In genomic region chr18:72470391-72470790, GRCh38 we compare ENCODE assay signal across 27 cellular contexts.
"Had no signal": no experiment of that assay in that cellular context is flagged by ENCODE, and none has a peak within 500 bp of the region (broad histone marks: within the 10 kb centered on the region; RNA-seq: fewer than 3 reads in every experiment).

No MANE protein-coding gene starts in this region.

- H3K4me1 Mint-ChIP-seq: activated CD4-positive, alpha-beta T cell treated with anti-CD3 and anti-CD28 coated beads, Interleukin-2, amount 10 ng/mL, durations not matched to agents 24 days and 14 days; activated naive CD4-positive, alpha-beta T cell treated with anti-CD3 and anti-CD28 coated beads, Interleukin-2, amount 10 ng/mL, durations not matched to agents 7 days and 5 days; central memory CD8-positive, alpha-beta T cell; nephron; stimulated activated naive CD8-positive, alpha-beta T cell treated with anti-CD3 and anti-CD28 coated beads, Interleukin-15, amount 100 ng/mL, for 72 hours had no signal

- ATAC-seq: activated CD4-positive, CD25-positive, alpha-beta regulatory T cell treated with anti-CD3 and anti-CD28 coated beads, Interleukin-2, amount 50 U/mL, for 24 hours; left colon; right lobe of liver; stimulated activated naive CD8-positive, alpha-beta T cell treated with anti-CD3 and anti-CD28 coated beads, Interleukin-15, amount 100 ng/mL, for 72 hours; upper lobe of right lung had no signal

- H3K27me3 ChIP-seq: right lobe of liver, thyroid gland, upper lobe of right lung had no signal

- H3K27ac ChIP-seq: right lobe of liver, skin epidermis, thyroid gland, upper lobe of right lung, WERI-Rb-1 had no signal

- H3K36me3 ChIP-seq: right lobe of liver, thyroid gland, upper lobe of right lung, WERI-Rb-1 had no signal

- H3K9me3 Mint-ChIP-seq: activated CD4-positive, alpha-beta T cell treated with anti-CD3 and anti-CD28 coated beads, Interleukin-2, amount 10 ng/mL, durations not matched to agents 24 days and 14 days; nephron; stimulated activated naive CD8-positive, alpha-beta T cell treated with anti-CD3 and anti-CD28 coated beads, Interleukin-15, amount 100 ng/mL, for 72 hours; T-helper 1 cell treated with Interleukin-12 subunit alpha and Interleukin-12 subunit beta and Interleukin-4 antibody, amounts not matched to agents 30 μg/mL and 1 μg/mL, for 36 hours had no signal

- H3K27ac Mint-ChIP-seq: activated CD4-positive, alpha-beta memory T cell treated with anti-CD3 and anti-CD28 coated beads for 36 hours; activated CD4-positive, alpha-beta T cell treated with anti-CD3 and anti-CD28 coated beads, Interleukin-2, amount 10 ng/mL, durations not matched to agents 24 days and 14 days; activated naive CD4-positive, alpha-beta T cell treated with anti-CD3 and anti-CD28 coated beads, Interleukin-2, amount 10 ng/mL, durations not matched to agents 7 days and 5 days; activated T-cell treated with anti-CD3 and anti-CD28 coated beads, Interleukin-2, amount 50 U/mL, for 24 hours; nephron; stimulated activated naive CD8-positive, alpha-beta T cell treated with anti-CD3 and anti-CD28 coated beads, Interleukin-15, amount 100 ng/mL, for 72 hours; T-helper 1 cell treated with Interleukin-12 subunit alpha and Interleukin-12 subunit beta and Interleukin-4 antibody, amounts not matched to agents 30 μg/mL and 1 μg/mL, for 36 hours had no signal

- H3K9me3 ChIP-seq: right lobe of liver, thyroid gland, upper lobe of right lung had no signal

- H3K4me1 ChIP-seq: right lobe of liver, thyroid gland, upper lobe of right lung had no signal

- H3K36me3 Mint-ChIP-seq: activated CD4-positive, alpha-beta memory T cell treated with anti-CD3 and anti-CD28 coated beads for 36 hours; activated naive CD4-positive, alpha-beta T cell treated with anti-CD3 and anti-CD28 coated beads, Interleukin-2, amount 10 ng/mL, durations not matched to agents 7 days and 5 days had no signal

- H3K4me3 Mint-ChIP-seq: activated CD4-positive, alpha-beta memory T cell treated with anti-CD3 and anti-CD28 coated beads for 36 hours; activated CD4-positive, alpha-beta T cell treated with anti-CD3 and anti-CD28 coated beads, Interleukin-2, amount 10 ng/mL, durations not matched to agents 24 days and 14 days; activated naive CD4-positive, alpha-beta T cell treated with anti-CD3 and anti-CD28 coated beads, Interleukin-2, amount 10 ng/mL, durations not matched to agents 7 days and 5 days; activated T-cell treated with anti-CD3 and anti-CD28 coated beads, Interleukin-2, amount 50 U/mL, for 24 hours; central memory CD8-positive, alpha-beta T cell; nephron; stimulated activated naive CD8-positive, alpha-beta T cell treated with anti-CD3 and anti-CD28 coated beads, Interleukin-15, amount 100 ng/mL, for 72 hours; T-helper 1 cell treated with Interleukin-12 subunit alpha and Interleukin-12 subunit beta and Interleukin-4 antibody, amounts not matched to agents 30 μg/mL and 1 μg/mL, for 36 hours had no signal

- H3K27me3 Mint-ChIP-seq: activated CD4-positive, alpha-beta memory T cell treated with anti-CD3 and anti-CD28 coated beads for 36 hours; activated CD4-positive, alpha-beta T cell treated with anti-CD3 and anti-CD28 coated beads, Interleukin-2, amount 10 ng/mL, durations not matched to agents 24 days and 14 days; activated naive CD4-positive, alpha-beta T cell treated with anti-CD3 and anti-CD28 coated beads, Interleukin-2, amount 10 ng/mL, durations not matched to agents 7 days and 5 days; activated T-cell treated with anti-CD3 and anti-CD28 coated beads, Interleukin-2, amount 50 U/mL, for 24 hours; central memory CD8-positive, alpha-beta T cell; stimulated activated naive CD8-positive, alpha-beta T cell treated with anti-CD3 and anti-CD28 coated beads, Interleukin-15, amount 100 ng/mL, for 72 hours had no signal

- DNase-seq: activated CD4-positive, alpha-beta memory T cell treated with anti-CD3 and anti-CD28 coated beads for 36 hours; activated CD4-positive, alpha-beta T cell treated with anti-CD3 and anti-CD28 coated beads, Interleukin-2, amount 10 ng/mL, durations not matched to agents 24 days and 14 days; activated CD8-positive, alpha-beta memory T cell treated with anti-CD3 and anti-CD28 coated beads, Interleukin-2, amount 50 U/mL, for 48 hours; activated gamma-delta T cell; activated naive CD4-positive, alpha-beta T cell treated with anti-CD3 and anti-CD28 coated beads, Interleukin-2, amount 10 ng/mL, durations not matched to agents 7 days and 5 days; activated T-cell treated with anti-CD3 and anti-CD28 coated beads, Interleukin-2, amount 50 U/mL, for 24 hours; amniotic stem cell; effector CD8-positive, alpha-beta T cell; erythroblast; foreskin melanocyte; islet precursor cell; left colon; mammary epithelial cell; right lobe of liver; stimulated activated CD4-positive, alpha-beta T cell treated with anti-CD3 and anti-CD28 coated beads, Interleukin-12 subunit alpha, Interleukin-12 subunit beta, amount 100 ng/mL, for 4 hours; stimulated activated CD4-positive, alpha-beta T cell treated with anti-CD3 and anti-CD28 coated beads, Interleukin-4, amount 100 ng/mL, for 1 hour; stimulated activated naive CD8-positive, alpha-beta T cell treated with anti-CD3 and anti-CD28 coated beads, Interleukin-15, amount 100 ng/mL, for 72 hours; SW 1271; T-helper 9 cell; thyroid gland; upper lobe of right lung; WERI-Rb-1 had no signal

- H3K4me3 ChIP-seq: right lobe of liver, skin epidermis, thyroid gland, upper lobe of right lung had no signal
